In the genomic region with DNA sequence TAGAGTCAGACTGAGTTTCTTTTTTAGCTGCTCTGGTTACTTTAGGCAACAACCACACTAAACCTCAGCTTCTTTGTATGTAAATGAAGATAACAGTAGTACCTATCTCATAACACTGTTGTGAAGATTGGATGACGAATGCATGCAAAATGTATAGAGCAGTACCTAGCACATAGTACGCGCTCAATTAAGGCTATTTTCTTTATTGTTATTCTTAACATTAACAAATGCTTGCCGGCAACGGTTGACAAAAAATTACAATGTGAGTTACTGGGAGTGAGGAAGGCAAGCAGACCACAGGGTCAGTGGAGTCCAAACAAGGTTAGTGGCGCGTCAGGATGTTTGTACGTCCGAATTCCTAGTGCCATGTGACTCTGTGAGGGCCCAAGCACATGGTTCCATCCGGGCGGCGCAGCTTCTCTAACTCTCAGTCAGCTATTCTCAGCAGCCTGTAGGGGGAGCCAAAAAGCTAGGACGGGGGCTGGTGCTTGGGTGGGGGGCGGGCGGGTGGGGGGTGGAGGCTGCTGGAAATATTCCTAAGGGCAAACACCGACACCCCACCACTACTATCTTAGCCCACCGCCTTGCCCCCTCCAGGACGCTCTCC, we compare ENCODE assay signal across 9 cellular contexts. TPM values are rescaled to one million over a fixed set of nuclear protein-coding genes. Genes with fewer than 3 reads are reported as not detected.
DNase-seq lines count a peak whose midpoint lies in the region; ATAC-seq and TF ChIP-seq lines count a peak whose summit lies in the region.
"Had no signal": no experiment of that assay in that cellular context is flagged by ENCODE, and none has a peak within 500 bp of the region (broad histone marks: within the 10 kb centered on the region; RNA-seq: fewer than 3 reads in every experiment).

No MANE protein-coding gene starts in this region.

- peak; percentile 13 for ATAC-seq in GM18907 (IDR thresholded peaks at IDR 0.05; ENCODE audit: unreplicated experiment)
- ATAC-seq in activated CD8-positive, alpha-beta memory T cell treated with anti-CD3 and anti-CD28 coated beads, Interleukin-2, amount 10 ng/mL, durations not matched to agents 7 days and 5 days: no peak

- CTCF ChIA-PET in activated CD8-positive, alpha-beta memory T cell treated with anti-CD3 and anti-CD28 coated beads, Interleukin-2, amount 10 ng/mL, durations not matched to agents 7 days and 5 days (lab: Charles Lee): interaction anchor here (1.5 kb wide), 1 partner anchor 11 kb away, joined by 3 read pairs; no protein-coding TSS in a partner anchor
- CTCF ChIA-PET in RWPE1 (lab: Yijun Ruan, JAX): interaction anchor here (0.6 to 1.2 kb wide), 3 partner anchors 116 to 526 kb away, joined by 3 to 4 read pairs (median 3); no protein-coding TSS in a partner anchor

- H3K4me1 Mint-ChIP-seq in nephron progenitor cell: no peaks in the 10 kb centered on the region
- H3K4me1 Mint-ChIP-seq in activated CD8-positive, alpha-beta memory T cell treated with anti-CD3 and anti-CD28 coated beads, Interleukin-2, amount 10 ng/mL, durations not matched to agents 7 days and 5 days: peaks cover 3% of the 10 kb centered on the region

- peaks cover 17% of the 10 kb centered on the region for H3K9me3 Mint-ChIP-seq in nephron progenitor cell
- H3K9me3 Mint-ChIP-seq in activated CD8-positive, alpha-beta memory T cell treated with anti-CD3 and anti-CD28 coated beads, Interleukin-2, amount 10 ng/mL, durations not matched to agents 7 days and 5 days (ENCODE audit: low read depth): no peaks in the 10 kb centered on the region

- POLR2A ChIA-PET in RWPE1 (lab: Yijun Ruan, JAX; ENCODE audit: low non-redundant PET): no interaction called here

- H3K36me3 Mint-ChIP-seq in nephron progenitor cell (ENCODE audit: low read depth): no peaks in the 10 kb centered on the region
- no peaks in the 10 kb centered on the region for H3K36me3 Mint-ChIP-seq in activated CD8-positive, alpha-beta memory T cell treated with anti-CD3 and anti-CD28 coated beads, Interleukin-2, amount 10 ng/mL, durations not matched to agents 7 days and 5 days

- H3K4me3 Mint-ChIP-seq in nephron progenitor cell: peak overlapping the region; percentile 81
- no peak overlapping the region for H3K4me3 Mint-ChIP-seq in activated CD8-positive, alpha-beta memory T cell treated with anti-CD3 and anti-CD28 coated beads, Interleukin-2, amount 10 ng/mL, durations not matched to agents 7 days and 5 days

- no peak overlapping the region for H3K4me3 ChIP-seq in choroid plexus epithelial cell (ENCODE audit: low read depth, low read length)

- H3K27me3 Mint-ChIP-seq in nephron progenitor cell (ENCODE audit: low read depth, poor library complexity): peaks cover 33% of the 10 kb centered on the region
- H3K27me3 Mint-ChIP-seq in activated CD8-positive, alpha-beta memory T cell treated with anti-CD3 and anti-CD28 coated beads, Interleukin-2, amount 10 ng/mL, durations not matched to agents 7 days and 5 days: peaks cover 25% of the 10 kb centered on the region

- H3K27ac ChIP-seq in RWPE1: no peak overlapping the region
- H3K27ac ChIP-seq: HL-60 had no signal

- no peak overlapping the region for H3K27ac Mint-ChIP-seq in nephron progenitor cell
- no peak overlapping the region for H3K27ac Mint-ChIP-seq in activated CD8-positive, alpha-beta memory T cell treated with anti-CD3 and anti-CD28 coated beads, Interleukin-2, amount 10 ng/mL, durations not matched to agents 7 days and 5 days

- DNase-seq in NCI-H2171 (lab: John Stamatoyannopoulos, UW): peak; percentile 57
- no peak for DNase-seq in choroid plexus epithelial cell (ENCODE audit: low read depth)
- no peak for DNase-seq in nephron progenitor cell
- no peak for DNase-seq in activated CD8-positive, alpha-beta memory T cell treated with anti-CD3 and anti-CD28 coated beads, Interleukin-2, amount 10 ng/mL, durations not matched to agents 7 days and 5 days
- DNase-seq in HCEC 1CT: no peak
- no peak for DNase-seq in RWPE1 (ENCODE audit: low spot score)
- no peak for DNase-seq in iPS-NIHi11 (ENCODE audit: low spot score)

- peak; percentile 16 for TF ChIP-seq CTCF in choroid plexus epithelial cell (conservative IDR thresholded peaks at IDR 0.05; ENCODE audit: low read depth, low read length)
- TF ChIP-seq CTCF in nephron progenitor cell (IDR thresholded peaks at IDR 0.05): peak; percentile 21
- no peak for TF ChIP-seq CTCF in RWPE1 (conservative IDR thresholded peaks at IDR 0.05; ENCODE audit: low read depth)

RNA-seq across cellular contexts. Expression of a gene that starts 0.8 kb away (rescaled TPM):
- under 1 TPM in 1 of 2 experiments, not detected in 1; 0.23 TPM for total RNA-seq in activated CD8-positive, alpha-beta memory T cell treated with anti-CD3 and anti-CD28 coated beads, Interleukin-2, amount 10 ng/mL, durations not matched to agents 7 days and 5 days
